ENCODE assay signal across 27 cellular contexts in the genomic region with DNA sequence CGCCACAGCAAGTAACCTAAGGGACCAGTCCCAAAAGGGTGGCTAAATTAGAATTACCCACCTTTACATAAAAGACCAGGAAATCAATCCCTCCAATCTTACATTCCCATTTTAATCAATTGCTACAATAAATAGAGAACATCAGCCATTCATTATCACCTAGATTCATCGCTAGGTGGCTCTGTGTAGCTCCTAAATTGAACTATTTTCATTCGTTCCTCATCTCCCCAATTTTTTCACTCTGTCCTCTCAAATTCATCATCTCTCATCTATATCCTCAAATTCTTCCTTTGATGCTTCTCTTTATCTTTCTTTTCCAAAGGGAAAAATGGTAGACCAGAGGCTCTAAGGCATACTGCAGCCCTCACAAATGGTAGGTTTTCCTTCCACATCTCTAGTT.
DNase-seq lines count a peak whose midpoint lies in the region; ATAC-seq and TF ChIP-seq lines count a peak whose summit lies in the region.
"Had no signal": no experiment of that assay in that cellular context is flagged by ENCODE, and none has a peak within 500 bp of the region (broad histone marks: within the 10 kb centered on the region; RNA-seq: fewer than 3 reads in every experiment).

No MANE protein-coding gene starts in this region.

- peaks cover 2% of the 10 kb centered on the region for H3K27me3 Mint-ChIP-seq in GM23338 (ENCODE audit: insufficient read depth, low read depth, poor library complexity)
- no peaks in the 10 kb centered on the region for H3K27me3 Mint-ChIP-seq in endodermal cell (ENCODE audit: insufficient read depth)
- H3K27me3 Mint-ChIP-seq in type B pancreatic cell: peaks cover 11% of the 10 kb centered on the region
- H3K27me3 Mint-ChIP-seq: brain had no signal

- intact Hi-C loops in aorta (cut with DNase I): no loop called here

- H3K9me2 ChIP-seq in GM23338 (ENCODE audit: insufficient read depth) (peaks cover 7% of the 10 kb centered on the region; the same call in 1 of the 2 replicates), OCI-LY1 (ENCODE audit: low read depth, low read length) (no peaks in the 10 kb centered on the region)

- H3K4me1 Mint-ChIP-seq in GM23338: peaks cover 6% of the 10 kb centered on the region; the same call in 2 of the 3 replicates
- peaks cover 8% of the 10 kb centered on the region for H3K4me1 Mint-ChIP-seq in endodermal cell
- H3K4me1 Mint-ChIP-seq in type B pancreatic cell (ENCODE audit: unreplicated experiment): peaks cover 5% of the 10 kb centered on the region
- H3K4me1 Mint-ChIP-seq: CD4-positive, alpha-beta memory T cell; mesothelial cell of epicardium had no signal

- no peaks in the 10 kb centered on the region for H3K27me3 ChIP-seq in GM23338 (ENCODE audit: insufficient read depth)
- H3K27me3 ChIP-seq in OCI-LY1 (ENCODE audit: insufficient read depth, low read length): no peaks in the 10 kb centered on the region
- H3K27me3 ChIP-seq in endodermal cell (ENCODE audit: control insufficient read depth, insufficient read depth, low read length, poor library complexity, severe bottlenecking): no peaks in the 10 kb centered on the region
- no peaks in the 10 kb centered on the region for H3K27me3 ChIP-seq in aorta (ENCODE audit: control insufficient read depth in 1 of 2, insufficient read depth in 2 of 2, low read length in 1 of 2)
- H3K27me3 ChIP-seq: esophagus squamous epithelium, tibial nerve had no signal

- H3K4me1 ChIP-seq in GM23338 (ENCODE audit: insufficient read depth) (no peaks in the 10 kb centered on the region), OCI-LY1 (ENCODE audit: insufficient read depth, low read length, severe bottlenecking) (no peaks in the 10 kb centered on the region), endodermal cell (ENCODE audit: control insufficient read depth, insufficient read depth, low read length) (no peaks in the 10 kb centered on the region), aorta (ENCODE audit: control insufficient read depth in 1 of 2, insufficient read depth in 2 of 2, low read length in 2 of 2) (no peaks in the 10 kb centered on the region)
- H3K4me1 ChIP-seq: esophagus squamous epithelium, heart right ventricle, prostate gland had no signal

- no peak overlapping the region for H2AFZ ChIP-seq in GM23338
- H2AFZ ChIP-seq in OCI-LY1 (ENCODE audit: low read length): no peak overlapping the region

- H3K4me2 ChIP-seq in GM23338: no peak overlapping the region
- no peak overlapping the region for H3K4me2 ChIP-seq in OCI-LY1 (ENCODE audit: low read length)

- H3K4me3 ChIP-seq in GM23338 (no peak overlapping the region), OCI-LY1 (ENCODE audit: low read depth, low read length, poor library complexity, severe bottlenecking) (no peak overlapping the region), endodermal cell (ENCODE audit: low read length) (no peak overlapping the region), aorta (ENCODE audit: low read length in 2 of 2) (no peak overlapping the region)
- H3K4me3 ChIP-seq: esophagus squamous epithelium, heart right ventricle, prostate gland, tibial nerve had no signal

- H3K79me2 ChIP-seq in GM23338 (replicated peaks; ENCODE audit: insufficient read depth) (no peaks in the 10 kb centered on the region), OCI-LY1 (ENCODE audit: insufficient read depth, low read length) (no peaks in the 10 kb centered on the region)

- H3K27ac ChIP-seq in GM23338 (ENCODE audit: low read depth) (no peak overlapping the region), OCI-LY1 (ENCODE audit: low read depth, low read length, poor library complexity, severe bottlenecking) (no peak overlapping the region), endodermal cell (ENCODE audit: low read depth, low read length) (no peak overlapping the region), aorta (ENCODE audit: low read depth in 1 of 2, low read length in 2 of 2) (no peak overlapping the region)
- H3K27ac ChIP-seq: esophagus squamous epithelium, heart right ventricle, prostate gland had no signal

- H3K9ac ChIP-seq in OCI-LY1 (ENCODE audit: low read length) (no peak overlapping the region), endodermal cell (ENCODE audit: extremely low read depth, low read length, poor library complexity, severe bottlenecking) (no peak overlapping the region)

- H3K4me3 Mint-ChIP-seq in GM23338 (no peak overlapping the region), endodermal cell (no peak overlapping the region), type B pancreatic cell (no peak overlapping the region)
- H3K4me3 Mint-ChIP-seq: CD4-positive, alpha-beta memory T cell; mesothelial cell of epicardium; T-helper 2 cell treated with Interferon-gamma antibody and Interleukin-4, amounts not matched to agents 5 μg/mL and 100 μg/mL, for 36 hours had no signal

- ATAC-seq in GM23338: no peak
- ATAC-seq in GM18909 (IDR thresholded peaks at IDR 0.05; ENCODE audit: poor library complexity, unreplicated experiment): no peak
- no peak for ATAC-seq in aorta (ENCODE audit: low FRiP score)
- ATAC-seq: heart right ventricle, Panc1 had no signal

- H3K9me3 Mint-ChIP-seq in GM23338 (no peaks in the 10 kb centered on the region), endodermal cell (no peaks in the 10 kb centered on the region), type B pancreatic cell (no peaks in the 10 kb centered on the region)
- H3K9me3 Mint-ChIP-seq: activated T-helper 2 cell treated with anti-CD3 and anti-CD28 coated beads, Interferon-gamma antibody, Interleukin-2, Interleukin-4, amounts not matched to agents 10 μg/mL and 5 μg/mL and 100 μg/mL, durations not matched to agents 14 hours and 24 hours and 36 hours; T-helper 2 cell treated with Interferon-gamma antibody and Interleukin-4, amounts not matched to agents 5 μg/mL and 100 μg/mL, for 36 hours had no signal

- WGBS in endodermal cell (ENCODE audit: insufficient coverage in 1 of 2, insufficient read length in 1 of 2), 2 experiments: 79 to 85% methylated on average over 2 to 3 of the region's 3 CpGs
- 82 to 89% methylated on average over 3 of the region's 3 CpGs for WGBS in aorta, 2 donors

- H3K36me3 ChIP-seq in GM23338 (ENCODE audit: insufficient read depth): no peaks in the 10 kb centered on the region
- H3K36me3 ChIP-seq in OCI-LY1 (ENCODE audit: insufficient read depth, low read length): no peaks in the 10 kb centered on the region
- H3K36me3 ChIP-seq in endodermal cell (ENCODE audit: control insufficient read depth, insufficient read depth, low read length): no peaks in the 10 kb centered on the region
- no peaks in the 10 kb centered on the region for H3K36me3 ChIP-seq in aorta (ENCODE audit: control insufficient read depth in 1 of 2, insufficient read depth in 2 of 2, low read length in 1 of 2)
- H3K36me3 ChIP-seq: esophagus squamous epithelium, heart right ventricle, prostate gland, tibial nerve had no signal

- H4K20me1 ChIP-seq in GM23338 (replicated peaks; ENCODE audit: insufficient read depth) (no peaks in the 10 kb centered on the region), OCI-LY1 (ENCODE audit: insufficient read depth, low read length) (no peaks in the 10 kb centered on the region)

- peak; percentile 53 to 58 for TF ChIP-seq CTCF in GM23338 (conservative IDR thresholded peaks at IDR 0.05; ENCODE audit: low read depth in 2 of 2)
- TF ChIP-seq CTCF in OCI-LY1 (IDR thresholded peaks at IDR 0.05; ENCODE audit: low read length): peak; percentile 56
- TF ChIP-seq CTCF in endodermal cell (conservative IDR thresholded peaks at IDR 0.05): peak; percentile 52
- peak; percentile 20 for TF ChIP-seq CTCF in type B pancreatic cell (conservative IDR thresholded peaks at IDR 0.05)

- H3K9me3 ChIP-seq in OCI-LY1 (ENCODE audit: low read length): no peaks in the 10 kb centered on the region
- peaks cover 10% of the 10 kb centered on the region for H3K9me3 ChIP-seq in endodermal cell (ENCODE audit: control insufficient read depth, low read length)
- H3K9me3 ChIP-seq in aorta (ENCODE audit: control insufficient read depth, low read length): no peaks in the 10 kb centered on the region
- H3K9me3 ChIP-seq: esophagus squamous epithelium, prostate gland, tibial nerve had no signal

- H3K36me3 Mint-ChIP-seq in GM23338 (ENCODE audit: low read depth): no peaks in the 10 kb centered on the region
- H3K36me3 Mint-ChIP-seq in endodermal cell (ENCODE audit: low read depth): peaks cover 3% of the 10 kb centered on the region
- no peaks in the 10 kb centered on the region for H3K36me3 Mint-ChIP-seq in type B pancreatic cell
- H3K36me3 Mint-ChIP-seq: brain; CD4-positive, alpha-beta memory T cell had no signal

- H3K27ac Mint-ChIP-seq in GM23338 (no peak overlapping the region), endodermal cell (no peak overlapping the region), type B pancreatic cell (no peak overlapping the region)
- H3K27ac Mint-ChIP-seq: activated T-helper 2 cell treated with anti-CD3 and anti-CD28 coated beads, Interferon-gamma antibody, Interleukin-2, Interleukin-4, amounts not matched to agents 10 μg/mL and 5 μg/mL and 100 μg/mL, durations not matched to agents 14 hours and 24 hours and 36 hours; CD4-positive, alpha-beta memory T cell; mesothelial cell of epicardium; T-helper 2 cell treated with Interferon-gamma antibody and Interleukin-4, amounts not matched to agents 5 μg/mL and 100 μg/mL, for 36 hours had no signal

- no peaks in the 10 kb centered on the region for H3F3A ChIP-seq in GM23338 (replicated peaks; ENCODE audit: low read depth)
- no peaks in the 10 kb centered on the region for H3F3A ChIP-seq in OCI-LY1 (ENCODE audit: insufficient read depth, low read length)

- DNase-seq in GM23338 (ENCODE audit: low spot score) (peak; percentile 15), endodermal cell (no peak), type B pancreatic cell (ENCODE audit: extremely low spot score, unreplicated experiment) (no peak), aorta (no peak), NCI-H748 treated with DMSO at 0.1 percent for 48 hours (lab: John Stamatoyannopoulos, UW) (no peak)
- DNase-seq: activated CD4-positive, alpha-beta T cell treated with anti-CD3 and anti-CD28 coated beads for 48 hours; activated naive CD4-positive, alpha-beta T cell treated with anti-CD3 and anti-CD28 coated beads, Interleukin-2, amount 50 U/mL, for 16 hours; CD4-positive, alpha-beta memory T cell; dermis blood vessel endothelial cell; DMS 273 treated with DMSO at 0.1 percent for 48 hours; EL; esophagus squamous epithelium; HCEC 1CT; heart right ventricle; Karpas-422; NCI-H2107; SHP77 treated with DMSO at 0.1 percent for 48 hours; stimulated activated CD4-positive, alpha-beta T cell treated with anti-CD3 and anti-CD28 coated beads, Interleukin-4, amount 100 ng/mL, for 24 hours had no signal

TF ChIP-seq in GM23338, 12 proteins besides CTCF, POLR2A, EP300 and RAD21 (continues in another document):
- no peak for TF ChIP-seq ZNF331 (CRISPR knock-in tag; IDR thresholded peaks at IDR 0.05; ENCODE audit: low read depth)
